Comparison of ENCODE assay signal across 1 cellular context in genomic region chr9:136154943-136155342, GRCh38.
TF ChIP-seq lines count a peak whose summit lies in the region.

No MANE protein-coding gene starts in this region.

TF ChIP-seq in K562, 482 proteins besides CTCF, POLR2A, EP300 and RAD21:
- TF ChIP-seq ZNF146 (CRISPR knock-in tag; IDR thresholded peaks at IDR 0.05; ENCODE audit: unreplicated experiment) (peak; percentile 73), ZC3H4 (CRISPR knock-in tag; IDR thresholded peaks at IDR 0.05; ENCODE audit: borderline replicate concordance) (no peak)
